10 cellular contexts compared by ENCODE assay signal in the genomic region with DNA sequence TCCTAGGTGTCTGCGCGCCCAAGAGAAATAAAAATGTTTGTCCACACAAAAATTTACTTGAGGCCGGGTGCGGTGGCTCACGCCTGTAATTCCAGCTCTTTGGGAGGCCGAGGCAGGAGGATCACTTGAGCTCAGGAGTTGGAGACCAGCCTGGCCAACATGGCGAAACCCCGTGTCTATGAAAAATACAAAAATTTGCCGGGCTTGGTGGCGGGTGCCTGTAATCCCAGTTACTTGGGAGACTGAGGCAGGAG. TPM values are rescaled to one million over a fixed set of nuclear protein-coding genes. Genes with fewer than 3 reads are reported as not detected.
DNase-seq lines count a peak whose midpoint lies in the region; ATAC-seq and TF ChIP-seq lines count a peak whose summit lies in the region.
"Not testable (repeated sequence)": the region's sequence is repeated elsewhere in the genome, so short reads cannot be mapped to it uniquely, and the experiment has no call there.
"Had no signal": no experiment of that assay in that cellular context is flagged by ENCODE, and none has a peak within 500 bp of the region (broad histone marks: within the 10 kb centered on the region; RNA-seq: fewer than 3 reads in every experiment).

No MANE protein-coding gene starts in this region.

- CTCF ChIA-PET in IMR-90 (lab: Yijun Ruan, JAX): interaction anchor here (0.7 kb wide), 1 partner anchor 11 kb away, joined by 3 read pairs; no protein-coding TSS in a partner anchor
- CTCF ChIA-PET in RWPE1 (lab: Yijun Ruan, JAX): not testable (repeated sequence)
- CTCF ChIA-PET in activated CD8-positive, alpha-beta T cell treated with anti-CD3 and anti-CD28 coated beads, Interleukin-2, amount 10 ng/mL, durations not matched to agents 7 days and 5 days (lab: Charles Lee): interaction anchor here (1.3 to 3.3 kb wide), 3 partner anchors 10 to 67 kb away, joined by 3 to 34 read pairs (median 6); partner anchors contain the start of gene LITAFD

- not testable (repeated sequence) for H3K4me3 ChIP-seq in CD4-positive, CD25-positive, alpha-beta regulatory T cell (ENCODE audit: low read depth, low read length); IMR-90 (ENCODE audit: insufficient read depth, low read depth, low read length); adrenal gland; hepatocyte
- peak overlapping the region in 1 of 4 donors; percentile 66 for H3K4me3 ChIP-seq in stomach

- not testable (repeated sequence) for BruUV-seq in IMR-90 (replicated peaks; lab: Mats Ljungman, UMichigan)

- TF ChIP-seq POLR2A in IMR-90 (IDR thresholded peaks at IDR 0.05; ENCODE audit: low read depth, low read length); adrenal gland (IDR thresholded peaks at IDR 0.05); stomach (IDR thresholded peaks at IDR 0.05): not testable (repeated sequence)

- H2AK9ac ChIP-seq in IMR-90 (replicated peaks; ENCODE audit: low read depth, low read length, poor library complexity): peak overlapping the region; percentile 77

- peaks cover 5 to 37% of the 10 kb centered on the region in 2 experiments for H3K79me1 ChIP-seq in IMR-90 (ENCODE audit: low read depth in 1 of 2, low read length in 2 of 2)

- not testable (repeated sequence) for H4K5ac ChIP-seq in IMR-90 (ENCODE audit: low read depth, low read length)

- H4K91ac ChIP-seq in IMR-90 (ENCODE audit: insufficient read depth, low read depth, low read length): not testable (repeated sequence)

- H3K9ac ChIP-seq in IMR-90 (ENCODE audit: low read depth, low read length): not testable (repeated sequence)

- H3K14ac ChIP-seq in IMR-90 (replicated peaks; ENCODE audit: low read depth, low read length): not testable (repeated sequence)

- not testable (repeated sequence) for H2BK120ac ChIP-seq in IMR-90 (ENCODE audit: low read depth, low read length)

- H3K27ac ChIP-seq in CD4-positive, CD25-positive, alpha-beta regulatory T cell (ENCODE audit: insufficient read depth, low read length, poor library complexity, severe bottlenecking); IMR-90 (ENCODE audit: insufficient read depth, low read length): not testable (repeated sequence)
- H3K27ac ChIP-seq in RWPE1: peak overlapping the region; percentile 92
- peak overlapping the region in 4 of 5 donors; percentile 3 to 91 (median 80) for H3K27ac ChIP-seq in adrenal gland
- H3K27ac ChIP-seq in hepatocyte: peak overlapping the region; percentile 45
- H3K27ac ChIP-seq in stomach: peak overlapping the region in 3 of 5 donors; percentile 91 to 94 (median 91)

- not testable (repeated sequence) for TF ChIP-seq CTCF in IMR-90 (conservative IDR thresholded peaks at IDR 0.05; ENCODE audit: low read depth, low read length); RWPE1 (conservative IDR thresholded peaks at IDR 0.05; ENCODE audit: low read depth); adrenal gland (IDR thresholded peaks at IDR 0.05); hepatocyte (IDR thresholded peaks at IDR 0.05; ENCODE audit: poor library complexity); neural crest cell (conservative IDR thresholded peaks at IDR 0.05); stomach (IDR thresholded peaks at IDR 0.05)

- H3K4me1 ChIP-seq in CD4-positive, CD25-positive, alpha-beta regulatory T cell (ENCODE audit: control insufficient read depth, insufficient read depth, low read length, poor library complexity, severe bottlenecking): peaks cover 43% of the 10 kb centered on the region
- not testable (repeated sequence) for H3K4me1 ChIP-seq in IMR-90 (ENCODE audit: control insufficient read depth, insufficient read depth, low read length)
- peaks cover 35 to 38% of the 10 kb centered on the region in 2 donors for H3K4me1 ChIP-seq in adrenal gland (replicated peaks in 1 of 2)
- peaks cover 30% of the 10 kb centered on the region for H3K4me1 ChIP-seq in hepatocyte (ENCODE audit: insufficient read depth)
- H3K4me1 ChIP-seq in stomach: peaks cover 23 to 60% (median 47%) of the 10 kb centered on the region in 4 donors

- POLR2A ChIA-PET in IMR-90 (lab: Charles Lee; ENCODE audit: unreplicated experiment); RWPE1 (lab: Yijun Ruan, JAX; ENCODE audit: low non-redundant PET): not testable (repeated sequence)
- POLR2A ChIA-PET in activated CD8-positive, alpha-beta T cell treated with anti-CD3 and anti-CD28 coated beads, Interleukin-2, amount 10 ng/mL, durations not matched to agents 7 days and 5 days (lab: Charles Lee): interaction anchor here (0.5 to 2.7 kb wide), 4 partner anchors 15 to 277 kb away, joined by 3 to 20 read pairs (median 12); partner anchors contain the start of gene HAPSTR1

- not testable (repeated sequence) for ATAC-seq in CD4-positive, CD25-positive, alpha-beta regulatory T cell (ENCODE audit: low read depth in 2 of 2); IMR-90 (ENCODE audit: low read depth); activated CD8-positive, alpha-beta T cell treated with anti-CD3 and anti-CD28 coated beads, Interleukin-2, amount 10 ng/mL, durations not matched to agents 7 days and 5 days

- H3K27ac Mint-ChIP-seq in CD4-positive, CD25-positive, alpha-beta regulatory T cell: peak overlapping the region; percentile 11 to 88 (median 20)
- H3K27ac Mint-ChIP-seq in activated CD8-positive, alpha-beta T cell treated with anti-CD3 and anti-CD28 coated beads, Interleukin-2, amount 10 ng/mL, durations not matched to agents 7 days and 5 days: peak overlapping the region; percentile 94
- not testable (repeated sequence) for H3K27ac Mint-ChIP-seq in neural crest cell (ENCODE audit: unreplicated experiment)

- H2AK5ac ChIP-seq in IMR-90 (ENCODE audit: low read depth, low read length): not testable (repeated sequence)

- TF ChIP-seq RAD21 in IMR-90 (IDR thresholded peaks at IDR 0.05; ENCODE audit: low read length): not testable (repeated sequence)

- H3K56ac ChIP-seq in IMR-90 (ENCODE audit: extremely low read depth, insufficient read depth, low read length): not testable (repeated sequence)

- H3K27me3 ChIP-seq in CD4-positive, CD25-positive, alpha-beta regulatory T cell (ENCODE audit: control insufficient read depth, insufficient read depth, low read length); IMR-90 (ENCODE audit: control insufficient read depth, insufficient read depth, low read length); adrenal gland; hepatocyte; stomach: not testable (repeated sequence)

- in situ Hi-C loops in IMR-90 (cut with MboI; ENCODE audit: low sequenced_read_pairs): not testable (repeated sequence)

- peaks cover 38% of the 10 kb centered on the region for H3K79me2 ChIP-seq in hepatocyte

- H4K8ac ChIP-seq in IMR-90 (ENCODE audit: low read depth in 2 of 2, low read length in 2 of 2): not testable (repeated sequence)

- dilution Hi-C loops in IMR-90 (cut with HindIII; ENCODE audit: low sequenced_read_pairs, unreplicated experiment): not testable (repeated sequence)

- H3K4me3 Mint-ChIP-seq in CD4-positive, CD25-positive, alpha-beta regulatory T cell: peak overlapping the region; percentile 35 to 97 (median 74)
- peak overlapping the region; percentile 93 for H3K4me3 Mint-ChIP-seq in activated CD8-positive, alpha-beta T cell treated with anti-CD3 and anti-CD28 coated beads, Interleukin-2, amount 10 ng/mL, durations not matched to agents 7 days and 5 days
- H3K4me3 Mint-ChIP-seq in neural crest cell: peak overlapping the region; percentile 88

- H3K9me3 ChIP-seq in CD4-positive, CD25-positive, alpha-beta regulatory T cell (ENCODE audit: control insufficient read depth in 2 of 2, low read length in 2 of 2); IMR-90 (ENCODE audit: control insufficient read depth, insufficient read depth, low read length); adrenal gland (replicated peaks in 1 of 3); hepatocyte (ENCODE audit: low read depth); stomach: not testable (repeated sequence)

- H3K9me1 ChIP-seq in IMR-90 (ENCODE audit: insufficient read depth, low read length): not testable (repeated sequence)

- not testable (repeated sequence) for H3K18ac ChIP-seq in IMR-90 (ENCODE audit: low read depth, low read length)

- WGBS in IMR-90 (ENCODE audit: extremely low coverage in 2 of 2, insufficient read length in 1 of 2), 2 experiments: 94% methylated on average over 8 of the region's 10 CpGs; no CpG with 5 or more reads in 1 of the 2 experiments
- WGBS in adrenal gland, 4 donors: 91 to 97% (median 94%) methylated on average over 9 to 10 of the region's 10 CpGs
- WGBS in hepatocyte (ENCODE audit: low lambda C conversion rate, missing lambda C conversion rate): 96% methylated on average over 10 of the region's 10 CpGs
- 90 to 94% (median 93%) methylated on average over 10 of the region's 10 CpGs for WGBS in stomach, 5 donors

- H3K9me2 ChIP-seq in hepatocyte (replicated peaks; ENCODE audit: insufficient read depth): not testable (repeated sequence)

- not testable (repeated sequence) for H3K27me3 Mint-ChIP-seq in CD4-positive, CD25-positive, alpha-beta regulatory T cell; activated CD8-positive, alpha-beta T cell treated with anti-CD3 and anti-CD28 coated beads, Interleukin-2, amount 10 ng/mL, durations not matched to agents 7 days and 5 days (ENCODE audit: low read depth); neural crest cell (ENCODE audit: low read depth)

- not testable (repeated sequence) for H2BK15ac ChIP-seq in IMR-90 (ENCODE audit: low read depth, low read length)

- not testable (repeated sequence) for H3K36me3 ChIP-seq in CD4-positive, CD25-positive, alpha-beta regulatory T cell (ENCODE audit: control insufficient read depth, insufficient read depth, low read length); IMR-90 (ENCODE audit: control insufficient read depth, insufficient read depth, low read length); adrenal gland (replicated peaks in 1 of 2); hepatocyte (replicated peaks; ENCODE audit: insufficient read depth, low read depth); stomach

- not testable (repeated sequence) for H2AFZ ChIP-seq in IMR-90 (replicated peaks; ENCODE audit: low read length, poor library complexity)
- H2AFZ ChIP-seq in hepatocyte: peak overlapping the region; percentile 17

- not testable (repeated sequence) for H3K4me2 ChIP-seq in IMR-90 (ENCODE audit: low read depth, low read length)
- peak overlapping the region; percentile 87 for H3K4me2 ChIP-seq in hepatocyte

- DNase-seq in CD4-positive, CD25-positive, alpha-beta regulatory T cell; IMR-90; RWPE1 (ENCODE audit: low spot score); activated CD8-positive, alpha-beta T cell treated with anti-CD3 and anti-CD28 coated beads, Interleukin-2, amount 10 ng/mL, durations not matched to agents 7 days and 5 days; hepatocyte (ENCODE audit: low spot score); neural crest cell (ENCODE audit: low read depth, low spot score); stomach: not testable (repeated sequence)
- peak in 1 of 7 donors; percentile 23 for DNase-seq in adrenal gland

- H3K4me1 Mint-ChIP-seq in CD4-positive, CD25-positive, alpha-beta regulatory T cell: peaks cover 0 to 59% (median 34%) of the 10 kb centered on the region in 4 donors
- peaks cover 58% of the 10 kb centered on the region for H3K4me1 Mint-ChIP-seq in activated CD8-positive, alpha-beta T cell treated with anti-CD3 and anti-CD28 coated beads, Interleukin-2, amount 10 ng/mL, durations not matched to agents 7 days and 5 days (ENCODE audit: low read depth)
- H3K4me1 Mint-ChIP-seq in neural crest cell: peaks cover 46% of the 10 kb centered on the region

- H3K36me3 Mint-ChIP-seq in CD4-positive, CD25-positive, alpha-beta regulatory T cell; neural crest cell (ENCODE audit: low read depth): not testable (repeated sequence)
- H3K36me3 Mint-ChIP-seq in activated CD8-positive, alpha-beta T cell treated with anti-CD3 and anti-CD28 coated beads, Interleukin-2, amount 10 ng/mL, durations not matched to agents 7 days and 5 days (ENCODE audit: low read depth): peaks cover 28% of the 10 kb centered on the region

- H3K23ac ChIP-seq in IMR-90 (ENCODE audit: low read depth, low read length): not testable (repeated sequence)

- not testable (repeated sequence) for H3K9me3 Mint-ChIP-seq in CD4-positive, CD25-positive, alpha-beta regulatory T cell; activated CD8-positive, alpha-beta T cell treated with anti-CD3 and anti-CD28 coated beads, Interleukin-2, amount 10 ng/mL, durations not matched to agents 7 days and 5 days (ENCODE audit: insufficient read depth); neural crest cell

- not testable (repeated sequence) for H3K4ac ChIP-seq in IMR-90 (ENCODE audit: low read depth, low read length)

- H2BK5ac ChIP-seq in IMR-90 (ENCODE audit: low read depth, low read length, poor library complexity, severe bottlenecking): not testable (repeated sequence)

- intact Hi-C loops in IMR-90 (cut with micrococcal nuclease): loop anchor here (5.0 kb wide), 1 partner anchor 73 kb away; the partner anchor contains the start of genes PMM2 and TMEM186
- intact Hi-C loops in adrenal gland (cut with DNase I); stomach (cut with DNase I; ENCODE audit: low total_unique reads): not testable (repeated sequence)

- not testable (repeated sequence) for H2BK20ac ChIP-seq in IMR-90 (ENCODE audit: low read depth, low read length)

- H4K20me1 ChIP-seq in IMR-90 (ENCODE audit: insufficient read depth, low read length) (peaks cover 26% of the 10 kb centered on the region), hepatocyte (ENCODE audit: insufficient read depth, poor library complexity, severe bottlenecking) (peaks cover 11% of the 10 kb centered on the region)

- TF ChIP-seq EP300 in stomach (IDR thresholded peaks at IDR 0.05): not testable (repeated sequence)

RNA-seq across cellular contexts. Expression of gene CARHSP1, which starts 1.1 kb away (rescaled TPM):
- 55.3 TPM for total RNA-seq in CD4-positive, CD25-positive, alpha-beta regulatory T cell
- polyA plus RNA-seq in CD4-positive, CD25-positive, alpha-beta regulatory T cell: 10 to 100 TPM; 72.4 to 94.8 (median 76.9) TPM
- total RNA-seq in IMR-90 (2012; rRNA removed) (96.4 and 138 TPM in 2 replicates), adrenal gland (100 to 1,000 TPM; 124 to 314 (median 200) TPM), hepatocyte (113 and 140 TPM in 2 replicates), neural crest cell (147 and 152 TPM in 2 replicates), stomach (10 to 100 TPM in 4 of 5 donors, 1 to 10 TPM in 1; 2.0 to 78.6 (median 36.4) TPM)
- polyA plus RNA-seq in IMR-90 (2012; rRNA removed) (121 and 150 TPM in 2 replicates), adrenal gland (100 to 1,000 TPM in 2 of 3 donors, 10 to 100 TPM in 1; 87.6 to 194 (median 171) TPM), hepatocyte (164 and 167 TPM in 2 replicates), stomach (100 to 1,000 TPM in 2 of 3 donors, 10 to 100 TPM in 1; 95.5 to 190 (median 149) TPM)
- 89.9 and 241 TPM in 2 replicates for polyA plus RNA-seq in IMR-90 (2012; cell fraction: cytosol; rRNA removed)
- polyA plus RNA-seq in IMR-90 (2012; cell fraction: nucleus; rRNA removed; ENCODE audit: low replicate concordance): 47.6 and 87.9 TPM in 2 replicates
- total RNA-seq in activated CD8-positive, alpha-beta T cell treated with anti-CD3 and anti-CD28 coated beads, Interleukin-2, amount 10 ng/mL, durations not matched to agents 7 days and 5 days: 100 to 1,000 TPM; 209 to 217 TPM

RNA-seq across cellular contexts. Expression of gene LITAFD, which starts 12.2 kb away (rescaled TPM):
- total RNA-seq in CD4-positive, CD25-positive, alpha-beta regulatory T cell: not detected
- polyA plus RNA-seq in CD4-positive, CD25-positive, alpha-beta regulatory T cell: not detected
- total RNA-seq in IMR-90 (2012; rRNA removed) (not detected in 2 replicates), adrenal gland (not detected), hepatocyte (not detected in 2 replicates), neural crest cell (not detected in 2 replicates), stomach (not detected)
- polyA plus RNA-seq in IMR-90 (2012; rRNA removed) (not detected in 2 replicates), adrenal gland (not detected), hepatocyte (not detected in 2 replicates), stomach (not detected)
- not detected in 2 replicates for polyA plus RNA-seq in IMR-90 (2012; cell fraction: cytosol; rRNA removed)
- not detected in 2 replicates for polyA plus RNA-seq in IMR-90 (2012; cell fraction: nucleus; rRNA removed; ENCODE audit: low replicate concordance)
- not detected for total RNA-seq in activated CD8-positive, alpha-beta T cell treated with anti-CD3 and anti-CD28 coated beads, Interleukin-2, amount 10 ng/mL, durations not matched to agents 7 days and 5 days
- total RNA-seq: Caco-2, H7 had no signal
